2 cellular contexts compared by ENCODE assay signal in genomic region chr19:55377356-55378131, GRCh38.
TF ChIP-seq lines count a peak whose summit lies in the region.

No MANE protein-coding gene starts in this region.

TF ChIP-seq in HEK293, 187 proteins besides CTCF, POLR2A, EP300 and RAD21:
- TF ChIP-seq ZNF623 (tag by site-specific recombination; IDR thresholded peaks at IDR 0.05): no peak
- peak; percentile 52 for TF ChIP-seq ZNF600 (tag by site-specific recombination; IDR thresholded peaks at IDR 0.05)
- no peak for TF ChIP-seq SP3 (tag by site-specific recombination; IDR thresholded peaks at IDR 0.05)
- TF ChIP-seq ZFP41 (tag by site-specific recombination; IDR thresholded peaks at IDR 0.05; ENCODE audit: borderline replicate concordance): no peak
- TF ChIP-seq BCL11A (tag by site-specific recombination; IDR thresholded peaks at IDR 0.05; ENCODE audit: low read depth): no peak
- TF ChIP-seq ZNF530 (tag by site-specific recombination; IDR thresholded peaks at IDR 0.05; ENCODE audit: low read depth): no peak

TF ChIP-seq in HepG2, 621 proteins besides CTCF, POLR2A, EP300 and RAD21 (continues in another document):
- TF ChIP-seq HDAC2 (CRISPR knock-in tag; IDR thresholded peaks at IDR 0.05): 0 out of 2 replicates have a peak, but pooled peaks have one; percentile 22
- TF ChIP-seq FOXO4 (CRISPR knock-in tag; conservative IDR thresholded peaks at IDR 0.05): no peak
- TF ChIP-seq ZNF746 (CRISPR knock-in tag; IDR thresholded peaks at IDR 0.05): no peak
- TF ChIP-seq CSRNP1 (CRISPR knock-in tag; IDR thresholded peaks at IDR 0.05): peak; percentile 28; the same call in 1 of the 2 replicates
- no peak for TF ChIP-seq MEIS1 (CRISPR knock-in tag; IDR thresholded peaks at IDR 0.05; ENCODE audit: borderline replicate concordance)
- no peak for TF ChIP-seq ZSCAN31 (CRISPR knock-in tag; IDR thresholded peaks at IDR 0.05; ENCODE audit: low read depth)
- TF ChIP-seq ZNF768 (CRISPR knock-in tag; IDR thresholded peaks at IDR 0.05): 0 out of 2 replicates have a peak, but pooled peaks have one; percentile 7
- TF ChIP-seq HNF4A (CRISPR knock-in tag; IDR thresholded peaks at IDR 0.05): peak; percentile 30; the same call in 1 of the 2 replicates
- no peak for TF ChIP-seq MEF2D (CRISPR knock-in tag; IDR thresholded peaks at IDR 0.05)
- TF ChIP-seq CEBPB (IDR thresholded peaks at IDR 0.05; ENCODE audit: borderline replicate concordance, low read depth, low read length): peak; percentile 74; the same call in 1 of the 2 replicates
- TF ChIP-seq TCF7L2 (IDR thresholded peaks at IDR 0.05; ENCODE audit: low read depth, low read length): no peak
- TF ChIP-seq PITX1 (CRISPR knock-in tag; IDR thresholded peaks at IDR 0.05): 0 out of 2 replicates have a peak, but pooled peaks have one; percentile 10
- no peak for TF ChIP-seq SRY (CRISPR knock-in tag; IDR thresholded peaks at IDR 0.05)
- TF ChIP-seq ZIK1 (CRISPR knock-in tag; IDR thresholded peaks at IDR 0.05; ENCODE audit: borderline replicate concordance, low read depth): no peak
- peak; percentile 86; the same call in 1 of the 2 replicates for TF ChIP-seq POGK (CRISPR knock-in tag; conservative IDR thresholded peaks at IDR 0.05)
- no peak for TF ChIP-seq BRF2 (CRISPR knock-in tag; IDR thresholded peaks at IDR 0.05)
- 0 out of 2 replicates have a peak, but pooled peaks have one; percentile 36 for TF ChIP-seq ZMAT3 (CRISPR knock-in tag; conservative IDR thresholded peaks at IDR 0.05)
- no peak for TF ChIP-seq PREB (CRISPR knock-in tag; IDR thresholded peaks at IDR 0.05)
- no peak for TF ChIP-seq ARID3A (IDR thresholded peaks at IDR 0.05; ENCODE audit: low read depth, low read length)
- TF ChIP-seq ZNF142 (CRISPR knock-in tag; IDR thresholded peaks at IDR 0.05): no peak
- TF ChIP-seq HCFC1 (IDR thresholded peaks at IDR 0.05; ENCODE audit: low read depth, low read length): no peak
- no peak for TF ChIP-seq ZNF597 (CRISPR knock-in tag; IDR thresholded peaks at IDR 0.05)
- TF ChIP-seq NFE2L2 (IDR thresholded peaks at IDR 0.05; ENCODE audit: low read length): no peak
- no peak for TF ChIP-seq ZNF530 (CRISPR knock-in tag; IDR thresholded peaks at IDR 0.05; ENCODE audit: low read depth)
- peak; percentile 82 for TF ChIP-seq ZFY (CRISPR knock-in tag; IDR thresholded peaks at IDR 0.05)
- TF ChIP-seq ETS1 (CRISPR knock-in tag; IDR thresholded peaks at IDR 0.05): no peak
- TF ChIP-seq SSRP1 (CRISPR knock-in tag; IDR thresholded peaks at IDR 0.05): no peak
- TF ChIP-seq KMT2A (CRISPR knock-in tag; IDR thresholded peaks at IDR 0.05): no peak
- peak; percentile 84 for TF ChIP-seq UBTF (CRISPR knock-in tag; IDR thresholded peaks at IDR 0.05)
- peak; percentile 21; the same call in 1 of the 2 replicates for TF ChIP-seq ZBTB7B (CRISPR knock-in tag; IDR thresholded peaks at IDR 0.05)
- TF ChIP-seq ZFP41 (CRISPR knock-in tag; IDR thresholded peaks at IDR 0.05; ENCODE audit: borderline replicate concordance): 0 out of 2 replicates have a peak, but pooled peaks have one; percentile 43
